Comparison of ENCODE assay signal across 25 cellular contexts in the genomic region with DNA sequence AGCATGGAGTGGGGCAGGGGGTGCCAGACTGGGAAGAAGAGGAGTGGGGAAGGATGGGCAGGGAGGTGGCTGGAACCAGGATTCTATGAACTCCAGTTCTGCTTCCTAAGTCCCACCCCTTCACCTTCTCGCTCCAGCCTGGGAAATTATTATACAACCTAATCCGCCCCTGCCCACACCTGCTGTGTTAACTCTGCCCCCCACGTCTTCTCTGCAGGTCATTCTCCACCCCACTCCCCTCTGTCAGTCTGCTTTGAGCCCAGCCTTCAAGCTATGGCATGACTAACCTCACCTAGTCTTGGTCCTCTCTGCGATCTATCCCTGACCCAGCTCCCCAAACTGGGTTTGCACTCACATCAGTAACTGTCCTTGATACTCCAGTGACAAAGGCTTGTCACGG. TPM values are rescaled to one million over a fixed set of nuclear protein-coding genes. Genes with fewer than 3 reads are reported as not detected.
"Had no signal": no experiment of that assay in that cellular context is flagged by ENCODE, and none has a peak within 500 bp of the region (broad histone marks: within the 10 kb centered on the region; RNA-seq: fewer than 3 reads in every experiment).

No MANE protein-coding gene starts in this region.

- H3K4me1 ChIP-seq: upper lobe of right lung, vagina had no signal

- H3K9me3 ChIP-seq: heart left ventricle, mucosa of descending colon, sigmoid colon, suprapubic skin, thyroid gland, upper lobe of right lung, vagina had no signal

- H3K4me3 Mint-ChIP-seq: naive thymus-derived CD8-positive, alpha-beta T cell had no signal

- H3K9me3 Mint-ChIP-seq: naive thymus-derived CD8-positive, alpha-beta T cell had no signal

- H3K27me3 ChIP-seq: dorsolateral prefrontal cortex, heart left ventricle, sigmoid colon, suprapubic skin, thyroid gland, upper lobe of right lung, vagina had no signal

- H3K36me3 ChIP-seq: sigmoid colon, thyroid gland, upper lobe of right lung, vagina had no signal

- DNase-seq: cortex of kidney; dorsolateral prefrontal cortex; effector CD8-positive, alpha-beta T cell; heart left ventricle; hippocampal formation; kidney glomerular epithelial cell; mammary epithelial cell; mucosa of descending colon; sigmoid colon; stimulated activated CD4-positive, alpha-beta T cell treated with anti-CD3 and anti-CD28 coated beads, Interleukin-2, amount 100 ng/mL, for 24 hours; stimulated activated CD4-positive, alpha-beta T cell treated with anti-CD3 and anti-CD28 coated beads, Interleukin-4, amount 100 ng/mL, for 4 hours; stimulated activated naive CD4-positive, alpha-beta T cell; thyroid gland; upper lobe of right lung had no signal

- H3K4me3 ChIP-seq: dorsolateral prefrontal cortex, heart left ventricle, mucosa of descending colon, sigmoid colon, skin epidermis, suprapubic skin, thyroid gland, upper lobe of right lung, vagina had no signal

- ATAC-seq: esophagus mucosa; heart left ventricle; mucosa of descending colon; naive thymus-derived CD8-positive, alpha-beta T cell; upper lobe of right lung had no signal

- H3K27ac ChIP-seq: heart left ventricle, sigmoid colon, skin epidermis, suprapubic skin, thyroid gland, upper lobe of right lung, vagina had no signal

- FAIRE-seq: frontal cortex, islet of Langerhans had no signal

- H3K36me3 Mint-ChIP-seq: naive thymus-derived CD8-positive, alpha-beta T cell had no signal

RNA-seq across cellular contexts. Expression of a gene that starts 46.0 kb away (rescaled TPM):
- total RNA-seq: esophagus mucosa; glomerular endothelial cell; naive thymus-derived CD8-positive, alpha-beta T cell; omental fat pad; pulmonary artery endothelial cell; sigmoid colon; suprapubic skin; vagina had no signal
- polyA plus RNA-seq: fibroblast of lung had no signal
